In genomic region chr13:64470751-64471150, GRCh38 we compare ENCODE assay signal across 33 cellular contexts.
"Had no signal": no experiment of that assay in that cellular context is flagged by ENCODE, and none has a peak within 500 bp of the region (broad histone marks: within the 10 kb centered on the region; RNA-seq: fewer than 3 reads in every experiment).

No MANE protein-coding gene starts in this region.

- H3K9me3 Mint-ChIP-seq: activated B cell treated with CpG ODN at 0.5 μM for 24 hours; activated naive CD4-positive, alpha-beta T cell treated with anti-CD3 and anti-CD28 coated beads, Interleukin-2, amount 10 ng/mL, durations not matched to agents 7 days and 5 days; activated naive CD8-positive, alpha-beta T cell treated with anti-CD3 and anti-CD28 coated beads, Interleukin-2, amount 10 ng/mL, durations not matched to agents 7 days and 5 days; activated T-cell treated with anti-CD3 and anti-CD28 coated beads, Interleukin-2, amount 50 U/mL, for 4 hours; dendritic cell treated with granulocyte-macrophage colony-stimulating factor and Interleukin-4, amounts not matched to agents 40 ng/mL and 50 ng/mL, for 4 days had no signal

- ATAC-seq: activated CD4-positive, CD25-positive, alpha-beta regulatory T cell treated with anti-CD3 and anti-CD28 coated beads, Interleukin-2, amount 50 U/mL, for 24 hours; activated CD8-positive, alpha-beta T cell treated with anti-CD3 and anti-CD28 coated beads for 36 hours; activated naive CD4-positive, alpha-beta T cell treated with anti-CD3 and anti-CD28 coated beads, Interleukin-2, amount 50 U/mL, for 72 hours; activated T-cell treated with anti-CD3 and anti-CD28 coated beads, Interleukin-2, amount 50 U/mL, for 4 hours; activated T-helper 17 cell treated with anti-CD3 and anti-CD28 coated beads, Interleukin-2, amount 50 U/mL, for 72 hours; body of pancreas; foreskin keratinocyte; gastrocnemius medialis; heart left ventricle; T-helper 17 cell had no signal

- H3K27ac ChIP-seq: body of pancreas, coronary artery, dorsolateral prefrontal cortex, esophagus muscularis mucosa, foreskin keratinocyte, gastrocnemius medialis, heart left ventricle, WERI-Rb-1 had no signal

- H3K9me3 ChIP-seq: body of pancreas, esophagus muscularis mucosa, gastrocnemius medialis, heart left ventricle had no signal

- H3K4me1 ChIP-seq: foreskin keratinocyte, gastrocnemius medialis, heart left ventricle had no signal

- DNase-seq: activated B cell treated with CpG ODN at 0.5 μM for 24 hours; activated CD4-positive, alpha-beta T cell treated with anti-CD3 and anti-CD28 coated beads for 48 hours; activated CD4-positive, alpha-beta T cell treated with anti-CD3 and anti-CD28 coated beads, Interleukin-2, amount 50 U/mL, for 1 hour; activated CD4-positive, alpha-beta T cell treated with anti-CD3 and anti-CD28 coated beads, Interleukin-2, amount 50 U/mL, for 48 hours; activated CD8-positive, alpha-beta memory T cell treated with anti-CD3 and anti-CD28 coated beads for 24 hours; activated CD8-positive, alpha-beta T cell treated with anti-CD3 and anti-CD28 coated beads for 36 hours; activated effector memory CD4-positive, alpha-beta T cell treated with Interleukin-2 at 50 U/mL for 16 hours; activated gamma-delta T cell treated with Interleukin-2 at 50 U/mL for 16 hours; activated naive CD4-positive, alpha-beta T cell treated with anti-CD3 and anti-CD28 coated beads, Interleukin-2, amount 10 ng/mL, durations not matched to agents 7 days and 5 days; activated naive CD8-positive, alpha-beta T cell treated with anti-CD3 and anti-CD28 coated beads, Interleukin-2, amount 10 ng/mL, durations not matched to agents 7 days and 5 days; activated T-cell treated with anti-CD3 and anti-CD28 coated beads, Interleukin-2, amount 50 U/mL, for 4 hours; amniotic stem cell; anterior cingulate cortex; body of pancreas; central memory CD4-positive, alpha-beta T cell; dorsolateral prefrontal cortex; effector memory CD4-positive, alpha-beta T cell; erythroblast; foreskin keratinocyte; gastrocnemius medialis; glutamatergic neuron; heart left ventricle; hypothalamus; T-helper 17 cell; T1000; WERI-Rb-1 had no signal

- H3K27me3 Mint-ChIP-seq: activated B cell treated with CpG ODN at 0.5 μM for 24 hours; activated CD8-positive, alpha-beta T cell treated with anti-CD3 and anti-CD28 coated beads for 36 hours; activated naive CD4-positive, alpha-beta T cell treated with anti-CD3 and anti-CD28 coated beads, Interleukin-2, amount 10 ng/mL, durations not matched to agents 7 days and 5 days; activated naive CD8-positive, alpha-beta T cell treated with anti-CD3 and anti-CD28 coated beads, Interleukin-2, amount 10 ng/mL, durations not matched to agents 7 days and 5 days; activated T-helper 17 cell treated with anti-CD3 and anti-CD28 coated beads, Interleukin-2, amount 50 U/mL, for 72 hours; dendritic cell treated with granulocyte-macrophage colony-stimulating factor and Interleukin-4, amounts not matched to agents 40 ng/mL and 50 ng/mL, for 4 days; T-helper 17 cell had no signal

- H3K27ac Mint-ChIP-seq: activated B cell treated with CpG ODN at 0.5 μM for 24 hours; activated CD8-positive, alpha-beta T cell treated with anti-CD3 and anti-CD28 coated beads for 36 hours; activated naive CD4-positive, alpha-beta T cell treated with anti-CD3 and anti-CD28 coated beads, Interleukin-2, amount 10 ng/mL, durations not matched to agents 7 days and 5 days; activated naive CD4-positive, alpha-beta T cell treated with anti-CD3 and anti-CD28 coated beads, Interleukin-2, amount 50 U/mL, for 72 hours; activated naive CD8-positive, alpha-beta T cell treated with anti-CD3 and anti-CD28 coated beads, Interleukin-2, amount 10 ng/mL, durations not matched to agents 7 days and 5 days; activated T-helper 17 cell treated with anti-CD3 and anti-CD28 coated beads, Interleukin-2, amount 50 U/mL, for 72 hours; dendritic cell treated with granulocyte-macrophage colony-stimulating factor and Interleukin-4, amounts not matched to agents 40 ng/mL and 50 ng/mL, for 4 days; T-helper 17 cell; T-helper 2 cell treated with Interferon-gamma antibody and Interleukin-4, amounts not matched to agents 5 μg/mL and 100 μg/mL, for 36 hours had no signal

- H3K36me3 Mint-ChIP-seq: activated naive CD4-positive, alpha-beta T cell treated with anti-CD3 and anti-CD28 coated beads, Interleukin-2, amount 10 ng/mL, durations not matched to agents 7 days and 5 days; activated naive CD4-positive, alpha-beta T cell treated with anti-CD3 and anti-CD28 coated beads, Interleukin-2, amount 50 U/mL, for 72 hours; activated naive CD8-positive, alpha-beta T cell treated with anti-CD3 and anti-CD28 coated beads, Interleukin-2, amount 10 ng/mL, durations not matched to agents 7 days and 5 days had no signal

- H3K4me3 ChIP-seq: body of pancreas, coronary artery, dorsolateral prefrontal cortex, esophagus muscularis mucosa, gastrocnemius medialis, heart left ventricle had no signal

- H3K4me1 Mint-ChIP-seq: activated B cell treated with CpG ODN at 0.5 μM for 24 hours; activated naive CD4-positive, alpha-beta T cell treated with anti-CD3 and anti-CD28 coated beads, Interleukin-2, amount 10 ng/mL, durations not matched to agents 7 days and 5 days; activated naive CD8-positive, alpha-beta T cell treated with anti-CD3 and anti-CD28 coated beads, Interleukin-2, amount 10 ng/mL, durations not matched to agents 7 days and 5 days; activated T-helper 17 cell treated with anti-CD3 and anti-CD28 coated beads, Interleukin-2, amount 50 U/mL, for 72 hours; T-helper 17 cell had no signal

- H3K4me3 Mint-ChIP-seq: activated B cell treated with CpG ODN at 0.5 μM for 24 hours; activated CD8-positive, alpha-beta T cell treated with anti-CD3 and anti-CD28 coated beads for 36 hours; activated naive CD4-positive, alpha-beta T cell treated with anti-CD3 and anti-CD28 coated beads, Interleukin-2, amount 10 ng/mL, durations not matched to agents 7 days and 5 days; activated naive CD8-positive, alpha-beta T cell treated with anti-CD3 and anti-CD28 coated beads, Interleukin-2, amount 10 ng/mL, durations not matched to agents 7 days and 5 days; activated T-cell treated with anti-CD3 and anti-CD28 coated beads, Interleukin-2, amount 50 U/mL, for 4 hours; activated T-helper 17 cell treated with anti-CD3 and anti-CD28 coated beads, Interleukin-2, amount 50 U/mL, for 72 hours; dendritic cell treated with granulocyte-macrophage colony-stimulating factor and Interleukin-4, amounts not matched to agents 40 ng/mL and 50 ng/mL, for 4 days; T-helper 17 cell; T-helper 2 cell treated with Interferon-gamma antibody and Interleukin-4, amounts not matched to agents 5 μg/mL and 100 μg/mL, for 36 hours had no signal

- H3K36me3 ChIP-seq: esophagus muscularis mucosa, gastrocnemius medialis, heart left ventricle, WERI-Rb-1 had no signal

- H3K27me3 ChIP-seq: body of pancreas, dorsolateral prefrontal cortex, esophagus muscularis mucosa, foreskin keratinocyte, gastrocnemius medialis, heart left ventricle had no signal
